16 cellular contexts compared by ENCODE assay signal in the genomic region with DNA sequence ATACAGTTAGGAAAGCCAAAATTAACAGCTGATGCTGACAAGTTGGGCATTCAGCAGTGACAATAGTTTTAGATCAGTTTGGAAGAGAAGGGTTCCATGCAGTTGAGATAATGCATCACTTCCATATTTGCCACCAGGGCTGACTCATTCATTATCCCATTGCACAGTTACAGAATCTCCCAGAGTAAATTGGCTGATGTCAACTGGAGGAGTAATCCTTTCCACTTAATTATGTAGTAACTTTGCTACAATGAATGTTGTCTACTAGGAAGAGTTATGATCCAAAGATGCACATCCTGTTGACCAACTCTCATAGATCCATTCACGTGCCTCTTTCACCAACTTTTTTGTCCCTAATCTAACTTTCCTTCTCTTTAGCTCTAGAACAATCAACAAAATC.
DNase-seq lines count a peak whose midpoint lies in the region; ATAC-seq, FAIRE-seq and TF ChIP-seq lines count a peak whose summit lies in the region.
"Had no signal": no experiment of that assay in that cellular context is flagged by ENCODE, and none has a peak within 500 bp of the region (broad histone marks: within the 10 kb centered on the region; RNA-seq: fewer than 3 reads in every experiment).

No MANE protein-coding gene starts in this region.

- H3K4me1 ChIP-seq in astrocyte (ENCODE audit: insufficient read depth, low read length) (no peaks in the 10 kb centered on the region), smooth muscle cell (ENCODE audit: low read depth) (peaks cover 23% of the 10 kb centered on the region), neuronal stem cell (ENCODE audit: control insufficient read depth in 2 of 2, insufficient read depth in 1 of 2, low read depth in 1 of 2, low read length in 2 of 2) (no peaks in the 10 kb centered on the region)
- H3K4me1 ChIP-seq: Caco-2 had no signal

- H4K20me1 ChIP-seq in astrocyte (ENCODE audit: insufficient read depth, low read length) = no peaks in the 10 kb centered on the region
- no peaks in the 10 kb centered on the region for H4K20me1 ChIP-seq in smooth muscle cell (ENCODE audit: low read depth)

- 14% methylated on average over 1 of the region's 1 CpG for WGBS in smooth muscle cell (ENCODE audit: low lambda C conversion rate)
- no CpG with 5 or more reads among the region's 1 CpG for WGBS in neuronal stem cell (ENCODE audit: extremely low coverage in 2 of 2, insufficient read length in 2 of 2, insufficient replicate concordance in 1 of 2), 2 donors

- H3K79me1 ChIP-seq in neuronal stem cell (ENCODE audit: low read depth, low read length) = no peaks in the 10 kb centered on the region

- H3K4me3 Mint-ChIP-seq in astrocyte (ENCODE audit: unreplicated experiment) = no peak overlapping the region
- H3K4me3 Mint-ChIP-seq: CD14-positive monocyte; CD8-positive, alpha-beta memory T cell; H9 had no signal

- H2BK5ac ChIP-seq in neuronal stem cell (ENCODE audit: low read length) = no peak overlapping the region

- H3K4me3 ChIP-seq in astrocyte (ENCODE audit: insufficient read depth, low read depth, low read length) (no peak overlapping the region), smooth muscle cell (no peak overlapping the region), neuronal stem cell (ENCODE audit: low read length in 2 of 2) (no peak overlapping the region)

- H3K27ac Mint-ChIP-seq in astrocyte (ENCODE audit: unreplicated experiment) = no peak overlapping the region
- H3K27ac Mint-ChIP-seq: CD14-positive monocyte; CD8-positive, alpha-beta memory T cell; H9 had no signal

- no peak overlapping the region for H4K91ac ChIP-seq in neuronal stem cell (ENCODE audit: low read depth, low read length, poor library complexity)

- FAIRE-seq in astrocyte (lab: Jason Lieb, UNC) = no peak
- FAIRE-seq: A204.1, GM12892 had no signal

- no peaks in the 10 kb centered on the region for H3K9me3 Mint-ChIP-seq in astrocyte (ENCODE audit: unreplicated experiment)
- H3K9me3 Mint-ChIP-seq: H9 had no signal

- no peaks in the 10 kb centered on the region for H3K4me1 Mint-ChIP-seq in astrocyte (ENCODE audit: low read depth, unreplicated experiment)
- H3K4me1 Mint-ChIP-seq: CD14-positive monocyte; CD8-positive, alpha-beta memory T cell had no signal

- H3K4ac ChIP-seq in neuronal stem cell (ENCODE audit: low read length) = no peak overlapping the region

- no peak for TF ChIP-seq CTCF in astrocyte (IDR thresholded peaks at IDR 0.05; ENCODE audit: insufficient read depth, low read depth, low read length)
- no peak for TF ChIP-seq CTCF in smooth muscle cell (IDR thresholded peaks at IDR 0.05; ENCODE audit: borderline replicate concordance, insufficient read depth, poor library complexity, severe bottlenecking)

- no peak overlapping the region for H3K18ac ChIP-seq in neuronal stem cell (ENCODE audit: low read length)

- H2AFZ ChIP-seq in astrocyte (ENCODE audit: low read depth, low read length) (no peak overlapping the region), smooth muscle cell (ENCODE audit: low read depth) (no peak overlapping the region), neuronal stem cell (ENCODE audit: low read length) (no peak overlapping the region)

- no peaks in the 10 kb centered on the region for H3K27me3 ChIP-seq in astrocyte (ENCODE audit: insufficient read depth, low read length)
- H3K27me3 ChIP-seq in smooth muscle cell (ENCODE audit: low read depth) = no peaks in the 10 kb centered on the region
- no peaks in the 10 kb centered on the region for H3K27me3 ChIP-seq in neuronal stem cell (ENCODE audit: control insufficient read depth in 3 of 3, insufficient read depth in 3 of 3, low read depth in 1 of 3, low read length in 3 of 3)

- DNase-seq in Ammon's horn (ENCODE audit: low spot score) (peak; percentile 18), NCI-H69 (lab: John Stamatoyannopoulos, UW) (peak; percentile 16), astrocyte (ENCODE audit: low read depth) (peak; percentile 3), smooth muscle cell (lab: John Stamatoyannopoulos, UW; ENCODE audit: unreplicated experiment) (no peak), neuronal stem cell (ENCODE audit: low spot score) (no peak), glomerular visceral epithelial cell (ENCODE audit: extremely low spot score) (no peak)
- DNase-seq: Caco-2; CD8-positive, alpha-beta memory T cell; DND-41; GDM1; GOT3; H9 had no signal

- H3K36me3 ChIP-seq in astrocyte (ENCODE audit: insufficient read depth, low read length) (no peaks in the 10 kb centered on the region), smooth muscle cell (ENCODE audit: low read depth) (no peaks in the 10 kb centered on the region), neuronal stem cell (replicated peaks in 1 of 2; ENCODE audit: control insufficient read depth in 2 of 2, insufficient read depth in 2 of 2, low read length in 2 of 2) (no peaks in the 10 kb centered on the region)

- no peak overlapping the region for H3K14ac ChIP-seq in neuronal stem cell (ENCODE audit: low read length)

- no peak overlapping the region for H2BK120ac ChIP-seq in neuronal stem cell (ENCODE audit: low read depth, low read length)

- H3K36me3 Mint-ChIP-seq in astrocyte (ENCODE audit: low read depth, unreplicated experiment) = no peaks in the 10 kb centered on the region
- H3K36me3 Mint-ChIP-seq: CD14-positive monocyte had no signal

- no peak overlapping the region for H2AK5ac ChIP-seq in neuronal stem cell (ENCODE audit: low read depth, low read length)

- no peak for ATAC-seq in HG02763 (IDR thresholded peaks at IDR 0.05; ENCODE audit: unreplicated experiment)

- H3K23ac ChIP-seq in neuronal stem cell (ENCODE audit: low read depth, low read length, poor library complexity) = no peak overlapping the region

- no peak overlapping the region for H2BK12ac ChIP-seq in neuronal stem cell (ENCODE audit: low read length)

- no peaks in the 10 kb centered on the region for H3K79me2 ChIP-seq in astrocyte (ENCODE audit: insufficient read depth, low read length)
- H3K79me2 ChIP-seq in smooth muscle cell (ENCODE audit: low read depth) = no peaks in the 10 kb centered on the region

- H3K4me2 ChIP-seq in astrocyte (ENCODE audit: low read length) = no peak overlapping the region
- H3K4me2 ChIP-seq in smooth muscle cell = peak overlapping the region; percentile 32
- no peak overlapping the region for H3K4me2 ChIP-seq in neuronal stem cell (ENCODE audit: insufficient read depth, low read length, poor library complexity, severe bottlenecking)

- no peak overlapping the region for H4K8ac ChIP-seq in neuronal stem cell (ENCODE audit: low read depth, low read length)

- peaks cover 11% of the 10 kb centered on the region for H3F3A ChIP-seq in smooth muscle cell (ENCODE audit: low read depth)

- H2BK15ac ChIP-seq in neuronal stem cell (ENCODE audit: low read length) = no peak overlapping the region

- H3K9me3 ChIP-seq in astrocyte (ENCODE audit: insufficient read depth, low read depth, low read length) (no peaks in the 10 kb centered on the region), smooth muscle cell (replicated peaks; ENCODE audit: low read depth) (no peaks in the 10 kb centered on the region), neuronal stem cell (replicated peaks in 1 of 2; ENCODE audit: control insufficient read depth in 2 of 2, insufficient read depth in 1 of 2, low read depth in 1 of 2, low read length in 2 of 2) (no peaks in the 10 kb centered on the region)
- H3K9me3 ChIP-seq: Caco-2 had no signal

- H3K9ac ChIP-seq in astrocyte (ENCODE audit: low read length) (no peak overlapping the region), smooth muscle cell (ENCODE audit: low read depth) (no peak overlapping the region), neuronal stem cell (ENCODE audit: low read depth, low read length, poor library complexity) (no peak overlapping the region)

- no peaks in the 10 kb centered on the region for H3K27me3 Mint-ChIP-seq in astrocyte (ENCODE audit: low read depth, unreplicated experiment)
- H3K27me3 Mint-ChIP-seq: CD8-positive, alpha-beta memory T cell had no signal

- no peak overlapping the region for H3K27ac ChIP-seq in astrocyte (ENCODE audit: low read depth, low read length)
- H3K27ac ChIP-seq in smooth muscle cell (ENCODE audit: low read depth) = peak overlapping the region; percentile 61
- H3K27ac ChIP-seq in neuronal stem cell (replicated peaks; ENCODE audit: low read length) = no peak overlapping the region

Comparison
In these comparisons a context has a peak if more than half of its experiments do, and no peak if none do; other contexts are left out.
1. DNase-seq: peak in Ammon's horn (single experiment), NCI-H69 (single experiment) and astrocyte (single experiment); none in smooth muscle cell (single experiment), neuronal stem cell (single experiment) and glomerular visceral epithelial cell (single experiment).